Comparison of ENCODE assay signal across 14 cellular contexts in genomic region chr13:25659091-25659502, GRCh38.
A peak's percentile ranks its signal among the peaks of the same experiment; 100 is the strongest.
DNase-seq lines count a peak whose midpoint lies in the region; TF ChIP-seq lines count a peak whose summit lies in the region.
"Had no signal": no experiment of that assay in that cellular context is flagged by ENCODE, and none has a peak within 500 bp of the region (broad histone marks: within the 10 kb centered on the region; RNA-seq: fewer than 3 reads in every experiment).

No MANE protein-coding gene starts in this region.

- no peak for TF ChIP-seq CTCF in sigmoid colon (IDR thresholded peaks at IDR 0.05)

- no peaks in the 10 kb centered on the region for H3K27me3 ChIP-seq in sigmoid colon
- H3K27me3 ChIP-seq: breast epithelium, tibial artery had no signal

- H3K36me3 ChIP-seq in sigmoid colon = no peaks in the 10 kb centered on the region
- H3K36me3 ChIP-seq: breast epithelium, tibial artery had no signal

- H3K27ac ChIP-seq in sigmoid colon = no peak overlapping the region
- H3K27ac ChIP-seq: SK-N-MC, tibial artery had no signal

- no peaks in the 10 kb centered on the region for H3K9me3 ChIP-seq in sigmoid colon
- H3K9me3 ChIP-seq: breast epithelium, tibial artery had no signal

- TF ChIP-seq EP300 in sigmoid colon (IDR thresholded peaks at IDR 0.05) = no peak

- no peaks in the 10 kb centered on the region for H3K4me1 ChIP-seq in sigmoid colon
- H3K4me1 ChIP-seq: breast epithelium, tibial artery had no signal

- H3K4me3 ChIP-seq in sigmoid colon = no peak overlapping the region
- H3K4me3 ChIP-seq: SK-N-MC, tibial artery had no signal

- intact Hi-C loops in sigmoid colon (cut with DNase I) = no loop called here

- TF ChIP-seq POLR2A in sigmoid colon (IDR thresholded peaks at IDR 0.05) = no peak

- 63 to 71% methylated on average over 9 of the region's 9 CpGs for WGBS in sigmoid colon, 2 donors

- DNase-seq in DMS 273 (lab: John Stamatoyannopoulos, UW; ENCODE audit: unreplicated experiment) = peak; percentile 72
- DNase-seq in NCI-H1105 (lab: John Stamatoyannopoulos, UW) = peak; percentile 64
- peak; percentile 57 for DNase-seq in NCI-H526 treated with DMSO at 0.1 percent for 48 hours (lab: John Stamatoyannopoulos, UW)
- peak; percentile 57 for DNase-seq in islet precursor cell
- DNase-seq in activated CD4-positive, alpha-beta T cell treated with anti-CD3 and anti-CD28 coated beads for 1 hour = no peak
- no peak for DNase-seq in activated CD8-positive, alpha-beta memory T cell treated with anti-CD3 and anti-CD28 coated beads, Interleukin-2, amount 50 U/mL, for 4 hours
- DNase-seq in sigmoid colon = no peak
- DNase-seq in activated CD4-positive, alpha-beta T cell treated with anti-CD3 and anti-CD28 coated beads for 4 hours = no peak
- DNase-seq: activated naive CD4-positive, alpha-beta T cell; effector memory CD4-positive, alpha-beta T cell; stimulated activated CD4-positive, alpha-beta T cell treated with anti-CD3 and anti-CD28 coated beads, Interleukin-15, amount 100 ng/mL, for 24 hours; tibial artery had no signal

Comparison
In these comparisons a context has a peak if more than half of its experiments do, and no peak if none do; other contexts are left out.
1. DNase-seq: peak in DMS 273 (single experiment), NCI-H1105 (single experiment), NCI-H526 treated with DMSO at 0.1 percent for 48 hours (single experiment) and islet precursor cell (single experiment); none in activated CD4-positive, alpha-beta T cell treated with anti-CD3 and anti-CD28 coated beads for 1 hour (single experiment), activated CD8-positive, alpha-beta memory T cell treated with anti-CD3 and anti-CD28 coated beads, Interleukin-2, amount 50 U/mL, for 4 hours (single experiment), sigmoid colon (single experiment) and activated CD4-positive, alpha-beta T cell treated with anti-CD3 and anti-CD28 coated beads for 4 hours (0 of 2).